Comparison of ENCODE assay signal across 16 cellular contexts in genomic region chr12:89243786-89244185, GRCh38.
DNase-seq lines count a peak whose midpoint lies in the region; ATAC-seq and TF ChIP-seq lines count a peak whose summit lies in the region.
"Had no signal": no experiment of that assay in that cellular context is flagged by ENCODE, and none has a peak within 500 bp of the region (broad histone marks: within the 10 kb centered on the region; RNA-seq: fewer than 3 reads in every experiment).

No MANE protein-coding gene starts in this region.

- CTCF ChIA-PET in naive thymus-derived CD4-positive, alpha-beta T cell (lab: Charles Lee): interaction anchor here (0.7 to 1.5 kb wide), 4 partner anchors 12 to 193 kb away, joined by 3 to 4 read pairs (median 4); partner anchors contain the start of gene DUSP6

- peaks cover 28% of the 10 kb centered on the region for H3K4me1 ChIP-seq in CD4-positive, CD25-positive, alpha-beta regulatory T cell (ENCODE audit: control insufficient read depth, insufficient read depth, low read length, poor library complexity, severe bottlenecking)
- peaks cover 24 to 34% of the 10 kb centered on the region in 2 donors for H3K4me1 ChIP-seq in naive thymus-derived CD4-positive, alpha-beta T cell (ENCODE audit: control insufficient read depth in 2 of 2, insufficient read depth in 2 of 2, low read length in 2 of 2)
- peaks cover 0 to 12% (median 0%) of the 10 kb centered on the region in 4 donors for H3K4me1 ChIP-seq in Peyer's patch
- peaks cover 18% of the 10 kb centered on the region for H3K4me1 ChIP-seq in upper lobe of right lung

- TF ChIP-seq CTCF in HL-60 (IDR thresholded peaks at IDR 0.05; ENCODE audit: insufficient read depth, low read length) (no peak), Peyer's patch (IDR thresholded peaks at IDR 0.05) (no peak), upper lobe of right lung (IDR thresholded peaks at IDR 0.05) (no peak)

- peaks cover 34 to 60% (median 40%) of the 10 kb centered on the region in 4 donors for H3K4me1 Mint-ChIP-seq in CD4-positive, CD25-positive, alpha-beta regulatory T cell
- H3K4me1 Mint-ChIP-seq in activated T-helper 1 cell treated with anti-CD3 and anti-CD28 coated beads, Interleukin-12 subunit alpha, Interleukin-12 subunit beta, Interleukin-2, Interleukin-4 antibody, amounts not matched to agents 30 ng/mL and 10 ng/mL and 1 ng/mL, durations not matched to agents 14 hours and 24 hours and 36 hours (ENCODE audit: low read depth): peaks cover 61% of the 10 kb centered on the region
- H3K4me1 Mint-ChIP-seq in naive thymus-derived CD4-positive, alpha-beta T cell: peaks cover 36 to 62% (median 56%) of the 10 kb centered on the region in 7 donors

- peak overlapping the region; percentile 76 to 96 (median 85) for H3K27ac Mint-ChIP-seq in CD4-positive, CD25-positive, alpha-beta regulatory T cell
- H3K27ac Mint-ChIP-seq in activated T-helper 1 cell treated with anti-CD3 and anti-CD28 coated beads, Interleukin-12 subunit alpha, Interleukin-12 subunit beta, Interleukin-2, Interleukin-4 antibody, amounts not matched to agents 30 ng/mL and 10 ng/mL and 1 ng/mL, durations not matched to agents 14 hours and 24 hours and 36 hours: peak overlapping the region; percentile 84
- peak overlapping the region in 5 of 9 donors; percentile 2 to 82 (median 56) for H3K27ac Mint-ChIP-seq in naive thymus-derived CD4-positive, alpha-beta T cell
- H3K27ac Mint-ChIP-seq: GM23338, nephron had no signal

- no peaks in the 10 kb centered on the region for H3K27me3 Mint-ChIP-seq in CD4-positive, CD25-positive, alpha-beta regulatory T cell
- H3K27me3 Mint-ChIP-seq in activated T-helper 1 cell treated with anti-CD3 and anti-CD28 coated beads, Interleukin-12 subunit alpha, Interleukin-12 subunit beta, Interleukin-2, Interleukin-4 antibody, amounts not matched to agents 30 ng/mL and 10 ng/mL and 1 ng/mL, durations not matched to agents 14 hours and 24 hours and 36 hours (ENCODE audit: insufficient read depth): no peaks in the 10 kb centered on the region
- no peaks in the 10 kb centered on the region for H3K27me3 Mint-ChIP-seq in naive thymus-derived CD4-positive, alpha-beta T cell

- peaks cover 0 to 7% (median 0%) of the 10 kb centered on the region in 7 donors for H3K9me3 Mint-ChIP-seq in CD4-positive, CD25-positive, alpha-beta regulatory T cell
- peaks cover 24% of the 10 kb centered on the region for H3K9me3 Mint-ChIP-seq in activated T-helper 1 cell treated with anti-CD3 and anti-CD28 coated beads, Interleukin-12 subunit alpha, Interleukin-12 subunit beta, Interleukin-2, Interleukin-4 antibody, amounts not matched to agents 30 ng/mL and 10 ng/mL and 1 ng/mL, durations not matched to agents 14 hours and 24 hours and 36 hours
- H3K9me3 Mint-ChIP-seq in naive thymus-derived CD4-positive, alpha-beta T cell: peaks cover 0 to 10% (median 0%) of the 10 kb centered on the region in 11 donors
- H3K9me3 Mint-ChIP-seq: CD8-positive, alpha-beta memory T cell; nephron had no signal

- POLR2A ChIA-PET in naive thymus-derived CD4-positive, alpha-beta T cell (lab: Charles Lee): interaction anchor here (0.5 to 2.0 kb wide), 6 partner anchors 8 to 111 kb away, joined by 3 to 9 read pairs (median 4); no protein-coding TSS in a partner anchor

- TF ChIP-seq POLR2A in Peyer's patch (IDR thresholded peaks at IDR 0.05): no peak

- no peaks in the 10 kb centered on the region for H3K36me3 ChIP-seq in CD4-positive, CD25-positive, alpha-beta regulatory T cell (ENCODE audit: control insufficient read depth, insufficient read depth, low read length)
- H3K36me3 ChIP-seq in naive thymus-derived CD4-positive, alpha-beta T cell (ENCODE audit: control insufficient read depth in 2 of 3, insufficient read depth in 3 of 3, low read length in 3 of 3): no peaks in the 10 kb centered on the region
- H3K36me3 ChIP-seq in Peyer's patch (no peaks in the 10 kb centered on the region), upper lobe of right lung (no peaks in the 10 kb centered on the region)

- H3K36me3 Mint-ChIP-seq in CD4-positive, CD25-positive, alpha-beta regulatory T cell: no peaks in the 10 kb centered on the region
- H3K36me3 Mint-ChIP-seq in activated T-helper 1 cell treated with anti-CD3 and anti-CD28 coated beads, Interleukin-12 subunit alpha, Interleukin-12 subunit beta, Interleukin-2, Interleukin-4 antibody, amounts not matched to agents 30 ng/mL and 10 ng/mL and 1 ng/mL, durations not matched to agents 14 hours and 24 hours and 36 hours (ENCODE audit: low read depth): peaks cover 15% of the 10 kb centered on the region
- peaks cover 0 to 30% (median 0%) of the 10 kb centered on the region in 5 donors for H3K36me3 Mint-ChIP-seq in naive thymus-derived CD4-positive, alpha-beta T cell

- ATAC-seq in CD4-positive, CD25-positive, alpha-beta regulatory T cell (ENCODE audit: low read depth in 2 of 2): no peak
- ATAC-seq in naive thymus-derived CD4-positive, alpha-beta T cell: no peak
- ATAC-seq in upper lobe of right lung: no peak
- ATAC-seq: GM23338 had no signal

- H3K4me3 ChIP-seq in CD4-positive, CD25-positive, alpha-beta regulatory T cell (ENCODE audit: low read depth, low read length): peak overlapping the region; percentile 75
- no peak overlapping the region for H3K4me3 ChIP-seq in HL-60 (replicated peaks; ENCODE audit: insufficient read depth, low read length)
- no peak overlapping the region for H3K4me3 ChIP-seq in naive thymus-derived CD4-positive, alpha-beta T cell (ENCODE audit: low read length)
- no peak overlapping the region for H3K4me3 ChIP-seq in Peyer's patch
- H3K4me3 ChIP-seq in upper lobe of right lung: no peak overlapping the region
- H3K4me3 ChIP-seq: GM23338 had no signal

- H3K27me3 ChIP-seq in CD4-positive, CD25-positive, alpha-beta regulatory T cell (ENCODE audit: control insufficient read depth, insufficient read depth, low read length): no peaks in the 10 kb centered on the region
- H3K27me3 ChIP-seq in HL-60 (ENCODE audit: insufficient read depth, poor library complexity, severe bottlenecking) (no peaks in the 10 kb centered on the region), Peyer's patch (no peaks in the 10 kb centered on the region), upper lobe of right lung (no peaks in the 10 kb centered on the region)
- no peaks in the 10 kb centered on the region for H3K27me3 ChIP-seq in naive thymus-derived CD4-positive, alpha-beta T cell (ENCODE audit: control insufficient read depth in 2 of 2, insufficient read depth in 2 of 2, low read length in 2 of 2)

- DNase-seq in CD4-positive, CD25-positive, alpha-beta regulatory T cell: peak in 1 of 3 donors; percentile 51
- DNase-seq in HL-60 (ENCODE audit: low read depth in 1 of 2, low spot score in 1 of 2) (peak in 1 of 2 experiments; percentile 19), Peyer's patch (no peak), upper lobe of right lung (no peak), kidney tubule cell (ENCODE audit: low spot score) (no peak), NCI-H524 treated with DMSO at 0.1 percent for 48 hours (lab: John Stamatoyannopoulos, UW) (no peak)
- no peak for DNase-seq in activated T-helper 1 cell treated with anti-CD3 and anti-CD28 coated beads, Interleukin-12 subunit alpha, Interleukin-12 subunit beta, Interleukin-2, Interleukin-4 antibody, amounts not matched to agents 30 ng/mL and 10 ng/mL and 1 ng/mL, durations not matched to agents 14 hours and 24 hours and 36 hours (ENCODE audit: low spot score)
- no peak for DNase-seq in naive thymus-derived CD4-positive, alpha-beta T cell
- DNase-seq: activated CD4-positive, CD25-positive, alpha-beta regulatory T cell; activated gamma-delta T cell; left cardiac atrium; right cardiac atrium; stimulated activated CD4-positive, alpha-beta T cell treated with anti-CD3 and anti-CD28 coated beads, Interleukin-4, amount 100 ng/mL, for 4 hours had no signal

- H3K4me3 Mint-ChIP-seq in CD4-positive, CD25-positive, alpha-beta regulatory T cell: peak overlapping the region in 3 of 4 donors; percentile 42 to 75 (median 42)
- H3K4me3 Mint-ChIP-seq in activated T-helper 1 cell treated with anti-CD3 and anti-CD28 coated beads, Interleukin-12 subunit alpha, Interleukin-12 subunit beta, Interleukin-2, Interleukin-4 antibody, amounts not matched to agents 30 ng/mL and 10 ng/mL and 1 ng/mL, durations not matched to agents 14 hours and 24 hours and 36 hours: peak overlapping the region; percentile 8
- peak overlapping the region; percentile 1 to 57 (median 28) for H3K4me3 Mint-ChIP-seq in naive thymus-derived CD4-positive, alpha-beta T cell
- H3K4me3 Mint-ChIP-seq: GM23338, nephron had no signal

- H3K27ac ChIP-seq in CD4-positive, CD25-positive, alpha-beta regulatory T cell (ENCODE audit: insufficient read depth, low read length, poor library complexity, severe bottlenecking): peak overlapping the region; percentile 52
- H3K27ac ChIP-seq in HL-60 (replicated peaks) (peak overlapping the region; percentile 90), Peyer's patch (no peak overlapping the region), upper lobe of right lung (no peak overlapping the region)
- no peak overlapping the region for H3K27ac ChIP-seq in naive thymus-derived CD4-positive, alpha-beta T cell (ENCODE audit: low read depth, low read length)

- intact Hi-C loops in activated T-helper 1 cell treated with anti-CD3 and anti-CD28 coated beads, Interleukin-12 subunit alpha, Interleukin-12 subunit beta, Interleukin-2, Interleukin-4 antibody, amounts not matched to agents 30 ng/mL and 10 ng/mL and 1 ng/mL, durations not matched to agents 14 hours and 24 hours and 36 hours (cut with micrococcal nuclease): loop anchor here (1.0 to 5.0 kb wide), 15 partner anchors 8 to 514 kb away; partner anchors contain the start of gene DUSP6
- intact Hi-C loops in naive thymus-derived CD4-positive, alpha-beta T cell (cut with micrococcal nuclease): loop anchor here (1.0 to 10.0 kb wide), 9 partner anchors 7 to 621 kb away; partner anchors contain the start of genes DUSP6 (in 1 of the 2) and GALNT4 (in 1 of the 2)
- intact Hi-C loops in upper lobe of right lung (cut with DNase I): no loop called here

- H3K9me3 ChIP-seq in CD4-positive, CD25-positive, alpha-beta regulatory T cell (ENCODE audit: control insufficient read depth in 2 of 2, low read length in 2 of 2): no peaks in the 10 kb centered on the region
- H3K9me3 ChIP-seq in naive thymus-derived CD4-positive, alpha-beta T cell (ENCODE audit: control insufficient read depth in 2 of 3, low read length in 3 of 3): no peaks in the 10 kb centered on the region
- H3K9me3 ChIP-seq in Peyer's patch (no peaks in the 10 kb centered on the region), upper lobe of right lung (no peaks in the 10 kb centered on the region)

Comparison
In these comparisons a context has a peak if more than half of its experiments do, and no peak if none do; other contexts are left out.
1. H3K27ac ChIP-seq: peak in CD4-positive, CD25-positive, alpha-beta regulatory T cell (single experiment) and HL-60 (single experiment); none in naive thymus-derived CD4-positive, alpha-beta T cell (single experiment), Peyer's patch (0 of 4) and upper lobe of right lung (single experiment).
2. Peak in every context shown above with its lines, with median percentiles within 50 percentile points of each other: H3K27ac Mint-ChIP-seq and H3K4me3 Mint-ChIP-seq.